ENCODE assay signal across 8 cellular contexts in genomic region chr1:228830954-228831481, GRCh38.
DNase-seq lines count a peak whose midpoint lies in the region; ATAC-seq and TF ChIP-seq lines count a peak whose summit lies in the region.

No MANE protein-coding gene starts in this region.

- intact Hi-C loops in cardiac septum (cut with DNase I): no loop called here

- POLR2A ChIA-PET in GM10248 (lab: Yijun Ruan, JAX): no interaction called here

- no peak for TF ChIP-seq CTCF in GM10248 (IDR thresholded peaks at IDR 0.05; ENCODE audit: control extremely low read depth, extremely low read depth, low read depth, missing control alignments)

- peak; percentile 71 for DNase-seq in GM10248 (ENCODE audit: extremely low spot score)
- peak; percentile 77 for DNase-seq in HT-29 (ENCODE audit: low spot score)
- peak; percentile 83 for DNase-seq in iris pigment epithelial cell (ENCODE audit: low read depth)
- DNase-seq in NCI-H1105 treated with DMSO at 0.1 percent for 48 hours (lab: John Stamatoyannopoulos, UW): no peak
- no peak for DNase-seq in cardiac septum (ENCODE audit: low spot score)
- DNase-seq in SIG-M5 treated with dmso at 0.1 percent for 504 hours (lab: John Stamatoyannopoulos, UW; ENCODE audit: unreplicated experiment): no peak
- no peak for DNase-seq in effector CD4-positive, alpha-beta T cell

- peak; percentile 79 for ATAC-seq in GM21576 (IDR thresholded peaks at IDR 0.05; ENCODE audit: unreplicated experiment)

- CTCF ChIA-PET in GM10248 (lab: Yijun Ruan, JAX): no interaction called here

Comparison
In these comparisons a context has a peak if more than half of its experiments do, and no peak if none do; other contexts are left out.
1. DNase-seq: peak in GM10248 (single experiment), HT-29 (single experiment) and iris pigment epithelial cell (single experiment); none in NCI-H1105 treated with DMSO at 0.1 percent for 48 hours (single experiment), cardiac septum (single experiment), SIG-M5 treated with dmso at 0.1 percent for 504 hours (single experiment) and effector CD4-positive, alpha-beta T cell (single experiment).